ENCODE assay signal across 9 cellular contexts in the genomic region with DNA sequence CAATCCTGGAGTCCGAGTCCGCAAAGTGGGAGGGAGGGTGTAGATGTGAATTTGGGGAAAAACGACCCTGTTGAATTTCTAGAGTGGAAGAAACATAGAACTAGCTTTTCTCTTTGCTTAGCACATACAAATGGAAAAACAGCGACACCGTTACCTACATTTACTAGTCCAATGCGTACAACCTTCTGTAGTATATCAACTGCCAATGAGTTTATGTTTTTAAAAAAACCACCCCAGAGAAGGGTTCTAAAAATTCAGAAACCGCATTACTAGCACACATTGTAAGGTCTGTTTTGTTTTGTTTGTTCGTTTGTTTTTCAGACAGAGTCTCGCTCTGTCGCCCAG. TPM values are rescaled to one million over a fixed set of nuclear protein-coding genes. Genes with fewer than 3 reads are reported as not detected.
DNase-seq lines count a peak whose midpoint lies in the region; ATAC-seq, FAIRE-seq and TF ChIP-seq lines count a peak whose summit lies in the region.
"Had no signal": no experiment of that assay in that cellular context is flagged by ENCODE, and none has a peak within 500 bp of the region (broad histone marks: within the 10 kb centered on the region; RNA-seq: fewer than 3 reads in every experiment).

No MANE protein-coding gene starts in this region.

- peak overlapping the region; percentile 89 to 92 for H3K4me3 ChIP-seq in muscle layer of duodenum (ENCODE audit: low read depth in 1 of 2, low read length in 2 of 2)

- H3K27ac ChIP-seq in muscle layer of duodenum (ENCODE audit: low read length): no peak overlapping the region

- H3K4me1 Mint-ChIP-seq in T-helper 2 cell treated with Interferon-gamma antibody and Interleukin-4, amounts not matched to agents 5 μg/mL and 100 μg/mL, for 36 hours (ENCODE audit: low read depth): peaks cover 12% of the 10 kb centered on the region
- H3K4me1 Mint-ChIP-seq in MCF 10A (ENCODE audit: insufficient read depth, unreplicated experiment): peaks cover 4% of the 10 kb centered on the region

- no peaks in the 10 kb centered on the region for H3K9me3 Mint-ChIP-seq in T-helper 2 cell treated with Interferon-gamma antibody and Interleukin-4, amounts not matched to agents 5 μg/mL and 100 μg/mL, for 36 hours
- no peaks in the 10 kb centered on the region for H3K9me3 Mint-ChIP-seq in MCF 10A (ENCODE audit: unreplicated experiment)

- no peaks in the 10 kb centered on the region for H3K27me3 ChIP-seq in muscle layer of duodenum (ENCODE audit: low read depth, low read length)

- H3K36me3 ChIP-seq in muscle layer of duodenum (ENCODE audit: control insufficient read depth in 1 of 2, insufficient read depth in 2 of 2, low read length in 2 of 2): no peaks in the 10 kb centered on the region

- FAIRE-seq in frontal cortex (lab: Jason Lieb, UNC): no peak
- FAIRE-seq: endometrium had no signal

- no peak for DNase-seq in T-helper 2 cell treated with Interferon-gamma antibody and Interleukin-4, amounts not matched to agents 5 μg/mL and 100 μg/mL, for 36 hours (ENCODE audit: low spot score)
- no peak for DNase-seq in T-helper 2 cell
- DNase-seq in MCF 10A (ENCODE audit: unreplicated experiment): no peak
- DNase-seq in DMS153 treated with DMSO at 0.1 percent for 48 hours (lab: John Stamatoyannopoulos, UW; ENCODE audit: unreplicated experiment): no peak
- no peak for DNase-seq in stimulated activated CD4-positive, alpha-beta T cell treated with anti-CD3 and anti-CD28 coated beads, Interleukin-1b, Interleukin-23, amount 100 ng/mL, for 48 hours
- no peak for DNase-seq in frontal cortex (ENCODE audit: low spot score in 2 of 2)

- peaks cover 23% of the 10 kb centered on the region for H3K36me3 Mint-ChIP-seq in T-helper 2 cell treated with Interferon-gamma antibody and Interleukin-4, amounts not matched to agents 5 μg/mL and 100 μg/mL, for 36 hours (ENCODE audit: low read depth)
- peaks cover 10% of the 10 kb centered on the region for H3K36me3 Mint-ChIP-seq in MCF 10A (ENCODE audit: insufficient read depth, unreplicated experiment)

- peak; percentile 31 for ATAC-seq in HG03159 (IDR thresholded peaks at IDR 0.05; ENCODE audit: unreplicated experiment)

- H3K4me3 Mint-ChIP-seq in T-helper 2 cell treated with Interferon-gamma antibody and Interleukin-4, amounts not matched to agents 5 μg/mL and 100 μg/mL, for 36 hours: peak overlapping the region; percentile 89
- H3K4me3 Mint-ChIP-seq in MCF 10A (ENCODE audit: unreplicated experiment): peak overlapping the region; percentile 81

- CTCF ChIA-PET in MCF 10A (lab: Yijun Ruan, JAX): interaction anchor here (0.6 to 0.9 kb wide), 2 partner anchors 15 to 571 kb away, joined by 3 read pairs; no protein-coding TSS in a partner anchor

- BruUV-seq in MCF 10A (replicated peaks; lab: Mats Ljungman, UMichigan): no TSS peak

- no peak for TF ChIP-seq CTCF in MCF 10A (IDR thresholded peaks at IDR 0.05; ENCODE audit: unreplicated experiment)

- POLR2A ChIA-PET in MCF 10A (lab: Yijun Ruan, JAX): interaction anchor here (0.6 to 4.8 kb wide), 14 partner anchors 9 to 1977 kb away, joined by 3 to 28 read pairs (median 3); a partner anchor contains a TSS

- H3K4me1 ChIP-seq in muscle layer of duodenum (ENCODE audit: control insufficient read depth in 1 of 2, insufficient read depth in 2 of 2, low read length in 2 of 2): peaks cover 0 to 15% of the 10 kb centered on the region in 2 donors

- intact Hi-C loops in MCF 10A (cut with micrococcal nuclease): loop anchor here (2.0 kb wide), 1 partner anchor 61 kb away; a partner anchor contains a TSS

- H3K9me3 ChIP-seq in muscle layer of duodenum (ENCODE audit: control insufficient read depth in 1 of 2, low read length in 2 of 2): no peaks in the 10 kb centered on the region

- peak overlapping the region; percentile 96 for H3K27ac Mint-ChIP-seq in T-helper 2 cell treated with Interferon-gamma antibody and Interleukin-4, amounts not matched to agents 5 μg/mL and 100 μg/mL, for 36 hours
- H3K27ac Mint-ChIP-seq in MCF 10A (ENCODE audit: low read depth, unreplicated experiment): peak overlapping the region; percentile 97

- peaks cover 10% of the 10 kb centered on the region for H3K27me3 Mint-ChIP-seq in T-helper 2 cell treated with Interferon-gamma antibody and Interleukin-4, amounts not matched to agents 5 μg/mL and 100 μg/mL, for 36 hours (ENCODE audit: low read depth)
- no peaks in the 10 kb centered on the region for H3K27me3 Mint-ChIP-seq in MCF 10A (ENCODE audit: insufficient read depth, unreplicated experiment)

RNA-seq across cellular contexts. Expression of a gene that starts 0.3 kb away (rescaled TPM):
- total RNA-seq in MCF 10A (2022): 86.8 and 90.3 TPM in 2 replicates
- 62.0 TPM for total RNA-seq in frontal cortex

RNA-seq across cellular contexts. Expression of a gene that starts 45.6 kb away (rescaled TPM):
- total RNA-seq in MCF 10A (2022) (not detected in 2 replicates), frontal cortex (not detected)

RNA-seq across cellular contexts. Expression of a gene that starts 59.2 kb away (rescaled TPM):
- total RNA-seq in MCF 10A (2022) (99.4 and 126 TPM in 2 replicates), frontal cortex (31.8 TPM)
